In genomic region chr19:3338541-3339181, GRCh38 we compare ENCODE assay signal across 10 cellular contexts. TPM values are rescaled to one million over a fixed set of nuclear protein-coding genes. Genes with fewer than 3 reads are reported as not detected.
A peak's percentile ranks its signal among the peaks of the same experiment; 100 is the strongest.
DNase-seq lines count a peak whose midpoint lies in the region; ATAC-seq, FAIRE-seq and TF ChIP-seq lines count a peak whose summit lies in the region.
"Had no signal": no experiment of that assay in that cellular context is flagged by ENCODE, and none has a peak within 500 bp of the region (broad histone marks: within the 10 kb centered on the region; RNA-seq: fewer than 3 reads in every experiment).

No MANE protein-coding gene starts in this region.

- no peak overlapping the region for H3K27ac ChIP-seq in GM12878 (ENCODE audit: control insufficient read depth, insufficient read depth)

- WGBS in GM12878 (ENCODE audit: insufficient coverage, insufficient replicate concordance, low lambda C conversion rate, missing lambda C conversion rate) = 9% methylated on average over 10 of the region's 12 CpGs

- TF ChIP-seq POLR2A in GM12878 (IDR thresholded peaks at IDR 0.05; ENCODE audit: low read depth, low read length) = no peak

- no peaks in the 10 kb centered on the region for H3K27me3 Mint-ChIP-seq in T-helper 17 cell
- H3K27me3 Mint-ChIP-seq in natural killer cell (ENCODE audit: low read depth in 2 of 2) = peaks cover 0 to 3% of the 10 kb centered on the region in 2 donors

- no peak for TF ChIP-seq RAD21 in GM12878 (IDR thresholded peaks at IDR 0.05; ENCODE audit: insufficient read depth, low read depth, low read length)

- H3K27ac Mint-ChIP-seq in T-helper 17 cell (peak overlapping the region; percentile 87), natural killer cell (peak overlapping the region; percentile 74 to 82)

- H3K4me1 Mint-ChIP-seq in T-helper 17 cell (peaks cover 9% of the 10 kb centered on the region), natural killer cell (peaks cover 4 to 7% of the 10 kb centered on the region in 2 donors)

- no peaks in the 10 kb centered on the region for H3K79me2 ChIP-seq in GM12878 (ENCODE audit: control insufficient read depth, insufficient read depth, low read length)

- H3K4me3 Mint-ChIP-seq in T-helper 17 cell (peak overlapping the region; percentile 86), natural killer cell (peak overlapping the region; percentile 69)

- H3K4me3 ChIP-seq in GM12878 = no peak overlapping the region

- CTCF ChIA-PET in GM12878 (lab: Yijun Ruan, JAX) = interaction anchor here (0.6 to 0.7 kb wide), 2 partner anchors 91 to 1329 kb away, joined by 3 read pairs; no protein-coding TSS in a partner anchor

- POLR2A ChIA-PET in GM12878 (lab: Charles Lee) = no interaction called here

- no peaks in the 10 kb centered on the region for H3K36me3 Mint-ChIP-seq in T-helper 17 cell (ENCODE audit: low read depth)
- H3K36me3 Mint-ChIP-seq in natural killer cell = no peaks in the 10 kb centered on the region

- no peak overlapping the region for H2AFZ ChIP-seq in GM12878 (ENCODE audit: control insufficient read depth, low read depth, low read length)

- no peaks in the 10 kb centered on the region for H3K4me1 ChIP-seq in GM12878 (ENCODE audit: control insufficient read depth, insufficient read depth, low read length)

- no peaks in the 10 kb centered on the region for H3K9me3 Mint-ChIP-seq in natural killer cell

- BruUV-seq in GM12878 (replicated peaks; lab: Mats Ljungman, UMichigan) = no TSS peak

- H3K9me3 ChIP-seq in T-helper 17 cell (ENCODE audit: control insufficient read depth, low read length, poor library complexity, severe bottlenecking) (no peaks in the 10 kb centered on the region), GM12878 (replicated peaks; ENCODE audit: control insufficient read depth, insufficient read depth, low read length) (no peaks in the 10 kb centered on the region)

- no peak for TF ChIP-seq EP300 in GM12878 (IDR thresholded peaks at IDR 0.05; ENCODE audit: borderline replicate concordance in 1 of 2, control insufficient read depth in 1 of 2, low read depth in 2 of 2, low read length in 2 of 2)

- no peak overlapping the region for H3K9ac ChIP-seq in GM12878 (ENCODE audit: control insufficient read depth, insufficient read depth, low read length)

- H3K27me3 ChIP-seq in GM12878 (replicated peaks in 1 of 2; ENCODE audit: control insufficient read depth in 2 of 2, insufficient read depth in 2 of 2, low read length in 1 of 2) = no peaks in the 10 kb centered on the region; a peak in 2 of 4 replicates

- RAD21 ChIA-PET in GM12878 (lab: Charles Lee; ENCODE audit: unreplicated experiment) = no interaction called here

- DNase-seq in A172 (ENCODE audit: low spot score) = peak; percentile 35
- peak; percentile 36 to 44 (median 42) for DNase-seq in T-helper 17 cell
- no peak for DNase-seq in GM12878 (ENCODE audit: low read depth, low spot score)
- DNase-seq in natural killer cell = no peak
- no peak for DNase-seq in NCI-H510A treated with DMSO at 0.1 percent for 48 hours (lab: John Stamatoyannopoulos, UW)
- DNase-seq in foreskin melanocyte = no peak
- no peak for DNase-seq in glomerular visceral epithelial cell (ENCODE audit: extremely low spot score)
- DNase-seq in COLO668 (lab: John Stamatoyannopoulos, UW; ENCODE audit: unreplicated experiment) = no peak
- DNase-seq: NCI-H1436 had no signal

- H3K36me3 ChIP-seq in GM12878 (ENCODE audit: control insufficient read depth in 2 of 2, insufficient read depth in 2 of 2, low read length in 1 of 2) = no peaks in the 10 kb centered on the region

- in situ Hi-C loops in GM12878 (cut with MboI) = no loop called here

- no peak for FAIRE-seq in GM12878 (lab: Jason Lieb, UNC)
- FAIRE-seq: islet of Langerhans had no signal

- no peak overlapping the region for H3K4me2 ChIP-seq in GM12878 (ENCODE audit: control insufficient read depth, insufficient read depth)

- no peaks in the 10 kb centered on the region for H4K20me1 ChIP-seq in GM12878 (ENCODE audit: control insufficient read depth, insufficient read depth)

- TF ChIP-seq CTCF in GM12878 (IDR thresholded peaks at IDR 0.05 in 2 of 3, conservative IDR thresholded peaks at IDR 0.05 in 1 of 3; ENCODE audit: control insufficient read depth in 2 of 3, extremely low read depth in 1 of 3, insufficient read depth in 1 of 3, low read depth in 3 of 3, low read length in 3 of 3) = no peak
- TF ChIP-seq CTCF in natural killer cell (IDR thresholded peaks at IDR 0.05) = no peak

- SMC1A ChIA-PET in GM12878 (lab: Charles Lee; ENCODE audit: uncharacterized antibody, unreplicated experiment) = interaction anchor here (0.8 kb wide), 1 partner anchor 10 kb away, joined by 4 read pairs; no protein-coding TSS in a partner anchor

- peak; percentile 98 for ATAC-seq in T-helper 17 cell
- no peak; the same call in 1 of the 3 replicates for ATAC-seq in GM12878
- ATAC-seq in natural killer cell = peak; percentile 72 to 86 (median 86)

- intact Hi-C loops in GM12878 (cut with micrococcal nuclease; ENCODE audit: unreplicated experiment) = no loop called here
- intact Hi-C loops in natural killer cell (cut with micrococcal nuclease) = no loop called here

TF ChIP-seq in GM12878, 131 proteins besides CTCF, POLR2A, EP300 and RAD21:
- TF ChIP-seq BHLHE40 (IDR thresholded peaks at IDR 0.05; ENCODE audit: borderline replicate concordance in 1 of 2, low read depth in 2 of 2, low read length in 1 of 2) = 0 out of 4 replicates have a peak, but pooled peaks of 1 of the 2 experiments have one; percentile 8
- no peak for TF ChIP-seq POU2F2 (IDR thresholded peaks at IDR 0.05; ENCODE audit: borderline replicate concordance, low read depth, low read length)
- peak; percentile 81 for TF ChIP-seq NR2C1 (IDR thresholded peaks at IDR 0.05)
- TF ChIP-seq MEF2B (IDR thresholded peaks at IDR 0.05; ENCODE audit: partially characterized antibody, poor library complexity, severe bottlenecking) = peak; percentile 30
- peak; percentile 68 for TF ChIP-seq NR2F1 (conservative IDR thresholded peaks at IDR 0.05)
- TF ChIP-seq YY1 (IDR thresholded peaks at IDR 0.05; ENCODE audit: low read depth, low read length) = no peak

RNA-seq across cellular contexts. Expression of gene NFIC, which starts 27.7 kb away (rescaled TPM):
- total RNA-seq in A172 (2014; rRNA removed; shearing (Covaris generic)) = 26.2 and 32.5 TPM in 2 replicates
- 10 to 100 TPM; 29.0 to 29.3 TPM for total RNA-seq in T-helper 17 cell
- total RNA-seq in GM12878 (2013; cell fraction: nucleolus; rRNA removed) = 77.1 and 95.5 TPM in 2 replicates
- total RNA-seq in GM12878 (2014; rRNA removed) = 8.8 and 9.2 TPM in 2 replicates
- total RNA-seq in GM12878 (2014; rRNA removed; fragmentation: Illumina TruSeq; extraction: Trizol) = 2.8 and 5.3 TPM in 2 replicates
- 50.5 and 53.5 TPM in 2 replicates for total RNA-seq in GM12878 (2021)
- 3.6 TPM for polyA plus RNA-seq in GM12878 (2011; ENCODE audit: low read depth)
- 0.86 and 1.6 TPM in 2 replicates for polyA plus RNA-seq in GM12878 (2011; rRNA removed)
- 2.1 and 2.2 TPM in 2 replicates for polyA plus RNA-seq in GM12878 (2011; cell fraction: cytosol; rRNA removed)
- polyA plus RNA-seq in GM12878 (2011; cell fraction: nucleus; rRNA removed) = 11.0 and 19.5 TPM in 2 replicates
- polyA plus RNA-seq in GM12878 (2012) = 12.5 and 13.5 TPM in 2 replicates
- 4.6 and 11.1 TPM in 2 replicates for polyA plus RNA-seq in GM12878 (2014; fragmentation: Illumina TruSeq; extraction: Trizol)
- polyA plus RNA-seq in GM12878 (2014; fragmentation: Nextera tagmentation; extraction: Ambion mirVana) = 1 to 10 TPM in 1 of 2 experiments, under 1 TPM in 1; 0.71 to 1.1 TPM
- polyA plus RNA-seq in GM12878 (2014; rRNA removed) = 13.8 and 16.8 TPM in 2 replicates
- 10 to 100 TPM; 18.5 to 22.2 TPM for polyA plus RNA-seq in GM12878 (2016; fragmentation: Nextera tagmentation; extraction: Ambion mirVana)
- 3.4 and 7.2 TPM in 2 replicates for polyA minus RNA-seq in GM12878 (2011; rRNA and poly(A)+ RNA removed)
- 8.4 and 9.6 TPM in 2 replicates for polyA minus RNA-seq in GM12878 (2011; cell fraction: cytosol; rRNA and poly(A)+ RNA removed)
- 8.9 and 14.9 TPM in 2 replicates for polyA minus RNA-seq in GM12878 (2011; cell fraction: nucleus; rRNA and poly(A)+ RNA removed)
- total RNA-seq in natural killer cell = 10 to 100 TPM; 18.5 to 22.2 (median 20.6) TPM

Comparison
In these comparisons a context has a peak if more than half of its experiments do, and no peak if none do; other contexts are left out.
1. DNase-seq: peak in A172 (single experiment) and T-helper 17 cell (3 of 3); none in GM12878 (single experiment), natural killer cell (single experiment), NCI-H510A treated with DMSO at 0.1 percent for 48 hours (single experiment), foreskin melanocyte (single experiment), glomerular visceral epithelial cell (single experiment) and COLO668 (single experiment).